ENCODE assay signal across 13 cellular contexts in genomic region chr1:7479544-7479943, GRCh38.
"Had no signal": no experiment of that assay in that cellular context is flagged by ENCODE, and none has a peak within 500 bp of the region (broad histone marks: within the 10 kb centered on the region; RNA-seq: fewer than 3 reads in every experiment).

No MANE protein-coding gene starts in this region.

- DNase-seq: activated CD4-positive, alpha-beta T cell treated with anti-CD3 and anti-CD28 coated beads for 1 hour; activated gamma-delta T cell; activated naive CD8-positive, alpha-beta T cell treated with anti-CD3 and anti-CD28 coated beads, Interleukin-2, amount 10 ng/mL, durations not matched to agents 7 days and 5 days; esophagus squamous epithelium; stimulated activated CD4-positive, alpha-beta T cell treated with anti-CD3 and anti-CD28 coated beads, Interleukin-4, amount 100 ng/mL, for 24 hours; T-helper 9 cell had no signal

- H3K4me3 ChIP-seq: cardiac muscle cell, ovary, thoracic aorta, uterus had no signal

- H3K4me1 ChIP-seq: foreskin keratinocyte, uterus had no signal

- H3K4me1 Mint-ChIP-seq: activated naive CD8-positive, alpha-beta T cell treated with anti-CD3 and anti-CD28 coated beads, Interleukin-2, amount 10 ng/mL, durations not matched to agents 7 days and 5 days had no signal

- H3K27me3 Mint-ChIP-seq: stimulated activated naive CD8-positive, alpha-beta T cell treated with anti-CD3 and anti-CD28 coated beads, Interleukin-15, Interleukin-2, amounts not matched to agents 100 ng/mL and 50 ng/mL, for 24 hours had no signal

- H3K36me3 ChIP-seq: cardiac muscle cell, esophagus squamous epithelium, ovary, thoracic aorta, uterus had no signal

- H3K9me3 ChIP-seq: esophagus squamous epithelium, ovary, thoracic aorta, uterus had no signal

- H3K9me3 Mint-ChIP-seq: activated naive CD8-positive, alpha-beta T cell treated with anti-CD3 and anti-CD28 coated beads, Interleukin-2, amount 10 ng/mL, durations not matched to agents 7 days and 5 days; nephron; stimulated activated naive CD8-positive, alpha-beta T cell treated with anti-CD3 and anti-CD28 coated beads, Interleukin-15, Interleukin-2, amounts not matched to agents 100 ng/mL and 50 ng/mL, for 24 hours had no signal

- H3K4me3 Mint-ChIP-seq: activated naive CD8-positive, alpha-beta T cell treated with anti-CD3 and anti-CD28 coated beads, Interleukin-2, amount 10 ng/mL, durations not matched to agents 7 days and 5 days; nephron; stimulated activated naive CD8-positive, alpha-beta T cell treated with anti-CD3 and anti-CD28 coated beads, Interleukin-15, Interleukin-2, amounts not matched to agents 100 ng/mL and 50 ng/mL, for 24 hours had no signal

- H3K27ac Mint-ChIP-seq: activated naive CD8-positive, alpha-beta T cell treated with anti-CD3 and anti-CD28 coated beads, Interleukin-2, amount 10 ng/mL, durations not matched to agents 7 days and 5 days; stimulated activated naive CD8-positive, alpha-beta T cell treated with anti-CD3 and anti-CD28 coated beads, Interleukin-15, Interleukin-2, amounts not matched to agents 100 ng/mL and 50 ng/mL, for 24 hours had no signal

- H3K27ac ChIP-seq: cardiac muscle cell, foreskin keratinocyte, thoracic aorta, uterus had no signal

- H3K36me3 Mint-ChIP-seq: activated naive CD8-positive, alpha-beta T cell treated with anti-CD3 and anti-CD28 coated beads, Interleukin-2, amount 10 ng/mL, durations not matched to agents 7 days and 5 days had no signal

- H3K27me3 ChIP-seq: cardiac muscle cell, ovary, uterus had no signal
